Comparison of ENCODE assay signal across 1 cellular context in the genomic region with DNA sequence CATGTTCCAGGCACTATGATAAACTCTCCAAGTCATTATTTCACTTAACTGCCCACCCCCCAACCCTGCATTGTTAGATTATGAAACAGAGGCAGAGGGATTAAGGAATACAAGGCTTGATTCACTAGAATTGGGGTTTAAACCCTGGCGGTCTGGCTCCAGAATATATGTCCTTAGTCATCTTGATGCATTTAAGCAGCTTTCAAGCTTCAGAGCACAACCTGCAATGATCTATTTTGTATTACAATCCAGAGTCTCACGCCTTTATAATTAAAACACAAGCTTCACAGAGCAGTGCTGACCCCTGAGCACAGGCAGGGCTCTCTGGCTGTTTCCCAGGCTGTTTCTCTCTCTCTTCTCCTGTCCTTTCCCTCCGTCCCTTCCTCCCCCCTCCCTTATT.
TF ChIP-seq lines count a peak whose summit lies in the region.

No MANE protein-coding gene starts in this region.

TF ChIP-seq in GM23338, 12 proteins besides CTCF, POLR2A, EP300 and RAD21 (continued from another document):
- TF ChIP-seq, protein P1, sequence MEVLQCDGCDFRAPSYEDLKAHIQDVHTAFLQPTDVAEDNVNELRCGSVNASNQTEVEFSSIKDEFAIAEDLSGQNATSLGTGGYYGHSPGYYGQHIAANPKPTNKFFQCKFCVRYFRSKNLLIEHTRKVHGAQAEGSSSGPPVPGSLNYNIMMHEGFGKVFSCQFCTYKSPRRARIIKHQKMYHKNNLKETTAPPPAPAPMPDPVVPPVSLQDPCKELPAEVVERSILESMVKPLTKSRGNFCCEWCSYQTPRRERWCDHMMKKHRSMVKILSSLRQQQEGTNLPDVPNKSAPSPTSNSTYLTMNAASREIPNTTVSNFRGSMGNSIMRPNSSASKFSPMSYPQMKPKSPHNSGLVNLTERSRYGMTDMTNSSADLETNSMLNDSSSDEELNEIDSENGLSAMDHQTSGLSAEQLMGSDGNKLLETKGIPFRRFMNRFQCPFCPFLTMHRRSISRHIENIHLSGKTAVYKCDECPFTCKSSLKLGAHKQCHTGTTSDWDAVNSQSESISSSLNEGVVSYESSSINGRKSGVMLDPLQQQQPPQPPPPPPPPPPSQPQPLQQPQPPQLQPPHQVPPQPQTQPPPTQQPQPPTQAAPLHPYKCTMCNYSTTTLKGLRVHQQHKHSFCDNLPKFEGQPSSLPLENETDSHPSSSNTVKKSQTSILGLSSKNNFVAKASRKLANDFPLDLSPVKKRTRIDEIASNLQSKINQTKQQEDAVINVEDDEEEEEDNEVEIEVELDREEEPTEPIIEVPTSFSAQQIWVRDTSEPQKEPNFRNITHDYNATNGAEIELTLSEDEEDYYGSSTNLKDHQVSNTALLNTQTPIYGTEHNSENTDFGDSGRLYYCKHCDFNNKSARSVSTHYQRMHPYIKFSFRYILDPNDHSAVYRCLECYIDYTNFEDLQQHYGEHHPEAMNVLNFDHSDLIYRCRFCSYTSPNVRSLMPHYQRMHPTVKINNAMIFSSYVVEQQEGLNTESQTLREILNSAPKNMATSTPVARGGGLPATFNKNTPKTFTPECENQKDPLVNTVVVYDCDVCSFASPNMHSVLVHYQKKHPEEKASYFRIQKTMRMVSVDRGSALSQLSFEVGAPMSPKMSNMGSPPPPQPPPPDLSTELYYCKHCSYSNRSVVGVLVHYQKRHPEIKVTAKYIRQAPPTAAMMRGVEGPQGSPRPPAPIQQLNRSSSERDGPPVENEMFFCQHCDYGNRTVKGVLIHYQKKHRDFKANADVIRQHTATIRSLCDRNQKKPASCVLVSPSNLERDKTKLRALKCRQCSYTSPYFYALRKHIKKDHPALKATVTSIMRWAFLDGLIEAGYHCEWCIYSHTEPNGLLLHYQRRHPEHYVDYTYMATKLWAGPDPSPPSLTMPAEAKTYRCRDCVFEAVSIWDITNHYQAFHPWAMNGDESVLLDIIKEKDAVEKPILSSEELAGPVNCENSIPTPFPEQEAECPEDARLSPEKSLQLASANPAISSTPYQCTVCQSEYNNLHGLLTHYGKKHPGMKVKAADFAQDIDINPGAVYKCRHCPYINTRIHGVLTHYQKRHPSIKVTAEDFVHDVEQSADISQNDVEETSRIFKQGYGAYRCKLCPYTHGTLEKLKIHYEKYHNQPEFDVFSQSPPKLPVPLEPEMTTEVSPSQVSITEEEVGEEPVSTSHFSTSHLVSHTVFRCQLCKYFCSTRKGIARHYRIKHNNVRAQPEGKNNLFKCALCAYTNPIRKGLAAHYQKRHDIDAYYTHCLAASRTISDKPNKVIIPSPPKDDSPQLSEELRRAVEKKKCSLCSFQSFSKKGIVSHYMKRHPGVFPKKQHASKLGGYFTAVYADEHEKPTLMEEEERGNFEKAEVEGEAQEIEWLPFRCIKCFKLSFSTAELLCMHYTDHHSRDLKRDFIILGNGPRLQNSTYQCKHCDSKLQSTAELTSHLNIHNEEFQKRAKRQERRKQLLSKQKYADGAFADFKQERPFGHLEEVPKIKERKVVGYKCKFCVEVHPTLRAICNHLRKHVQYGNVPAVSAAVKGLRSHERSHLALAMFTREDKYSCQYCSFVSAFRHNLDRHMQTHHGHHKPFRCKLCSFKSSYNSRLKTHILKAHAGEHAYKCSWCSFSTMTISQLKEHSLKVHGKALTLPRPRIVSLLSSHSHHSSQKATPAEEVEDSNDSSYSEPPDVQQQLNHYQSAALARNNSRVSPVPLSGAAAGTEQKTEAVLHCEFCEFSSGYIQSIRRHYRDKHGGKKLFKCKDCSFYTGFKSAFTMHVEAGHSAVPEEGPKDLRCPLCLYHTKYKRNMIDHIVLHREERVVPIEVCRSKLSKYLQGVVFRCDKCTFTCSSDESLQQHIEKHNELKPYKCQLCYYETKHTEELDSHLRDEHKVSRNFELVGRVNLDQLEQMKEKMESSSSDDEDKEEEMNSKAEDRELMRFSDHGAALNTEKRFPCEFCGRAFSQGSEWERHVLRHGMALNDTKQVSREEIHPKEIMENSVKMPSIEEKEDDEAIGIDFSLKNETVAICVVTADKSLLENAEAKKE (CRISPR knock-in tag; IDR thresholded peaks at IDR 0.05): no peak
- TF ChIP-seq EZH2phosphoT487 (IDR thresholded peaks at IDR 0.05; ENCODE audit: unreplicated experiment) (no peak), ZNF331 (CRISPR knock-in tag; IDR thresholded peaks at IDR 0.05; ENCODE audit: low read depth) (no peak), NANOG (IDR thresholded peaks at IDR 0.05; ENCODE audit: borderline replicate concordance) (no peak)
TF ChIP-seq in GM23338: peak in this region for 0.
